Comparison of ENCODE assay signal across 23 cellular contexts in genomic region chr13:52832268-52832667, GRCh38. TPM values are rescaled to one million over a fixed set of nuclear protein-coding genes. Genes with fewer than 3 reads are reported as not detected.
DNase-seq lines count a peak whose midpoint lies in the region; ATAC-seq and TF ChIP-seq lines count a peak whose summit lies in the region.
"Had no signal": no experiment of that assay in that cellular context is flagged by ENCODE, and none has a peak within 500 bp of the region (broad histone marks: within the 10 kb centered on the region; RNA-seq: fewer than 3 reads in every experiment).

No MANE protein-coding gene starts in this region.

- no peak overlapping the region for H3K9ac ChIP-seq in neural progenitor cell
- H3K9ac ChIP-seq: BLaER1 had no signal

- H3F3A ChIP-seq in neural progenitor cell (ENCODE audit: low read depth): peaks cover 8% of the 10 kb centered on the region

- H3K4me3 ChIP-seq in neural progenitor cell: no peak overlapping the region
- H3K4me3 ChIP-seq in transverse colon: no peak overlapping the region
- H3K4me3 ChIP-seq: BLaER1, lower lobe of right lung, sigmoid colon, upper lobe of right lung had no signal

- H3K4me2 ChIP-seq in neural progenitor cell: no peak overlapping the region
- H3K4me2 ChIP-seq: BLaER1 had no signal

- H2AFZ ChIP-seq in neural progenitor cell (replicated peaks): peak overlapping the region; percentile 18

- 62 to 67% methylated on average over 1 to 4 of the region's 4 CpGs for WGBS in transverse colon (ENCODE audit: low coverage in 1 of 2), 2 donors

- no peak for TF ChIP-seq CTCF in neural progenitor cell (IDR thresholded peaks at IDR 0.05)
- no peak for TF ChIP-seq CTCF in transverse colon (IDR thresholded peaks at IDR 0.05)

- DNase-seq in NCI-H82 (lab: John Stamatoyannopoulos, UW) (peak; percentile 36), NCI-H82 treated with DMSO at 0.1 percent for 48 hours (lab: John Stamatoyannopoulos, UW; ENCODE audit: unreplicated experiment) (no peak), NCI-H187 treated with DMSO at 0.1 percent for 48 hours (lab: John Stamatoyannopoulos, UW) (peak; percentile 82), NCI-H510A (lab: John Stamatoyannopoulos, UW) (peak; percentile 77), neural progenitor cell (ENCODE audit: low spot score) (no peak), transverse colon (no peak)
- DNase-seq in NK-92 treated with Interleukin-12 subunit alpha and Interleukin-12 subunit beta, amount 100 ng/mL, for 24 hours (lab: John Stamatoyannopoulos, UW): no peak
- DNase-seq: aorta; kidney; lower lobe of right lung; sigmoid colon; stimulated activated CD4-positive, alpha-beta T cell treated with anti-CD3 and anti-CD28 coated beads, Interleukin-15, amount 100 ng/mL, for 24 hours; upper lobe of right lung; WERI-Rb-1 had no signal

- peak overlapping the region; percentile 61 for H3K27ac Mint-ChIP-seq in neural progenitor cell
- H3K27ac Mint-ChIP-seq: activated naive CD4-positive, alpha-beta T cell treated with anti-CD3 and anti-CD28 coated beads, Interleukin-2, amount 50 U/mL, for 24 hours; T-helper 2 cell treated with Interferon-gamma antibody and Interleukin-4, amounts not matched to agents 5 μg/mL and 100 μg/mL, for 36 hours had no signal

- H3K9me3 Mint-ChIP-seq in neural progenitor cell: no peaks in the 10 kb centered on the region
- H3K9me3 Mint-ChIP-seq: activated naive CD4-positive, alpha-beta T cell treated with anti-CD3 and anti-CD28 coated beads, Interleukin-2, amount 50 U/mL, for 24 hours; T-helper 2 cell treated with Interferon-gamma antibody and Interleukin-4, amounts not matched to agents 5 μg/mL and 100 μg/mL, for 36 hours had no signal

- intact Hi-C loops in transverse colon (cut with DNase I; ENCODE audit: low total_unique reads): no loop called here

- H3K4me3 Mint-ChIP-seq in neural progenitor cell: no peak overlapping the region
- H3K4me3 Mint-ChIP-seq: activated naive CD4-positive, alpha-beta T cell treated with anti-CD3 and anti-CD28 coated beads, Interleukin-2, amount 50 U/mL, for 24 hours; T-helper 2 cell treated with Interferon-gamma antibody and Interleukin-4, amounts not matched to agents 5 μg/mL and 100 μg/mL, for 36 hours had no signal

- TF ChIP-seq EP300 in transverse colon (IDR thresholded peaks at IDR 0.05; ENCODE audit: low read depth): no peak

- H3K79me2 ChIP-seq in neural progenitor cell (ENCODE audit: low read depth): no peaks in the 10 kb centered on the region

- no peak for ATAC-seq in HG03095 (IDR thresholded peaks at IDR 0.05; ENCODE audit: unreplicated experiment)
- ATAC-seq: HCT116, lower lobe of right lung, upper lobe of right lung had no signal

- in situ Hi-C loops in transverse colon (cut with MboI; ENCODE audit: low pct_ligation_motif_present in 1 of 4, low pct_unique_long_range_greater_than_20kb in 1 of 4, low sequenced_read_pairs in 3 of 4): no loop called here

- peaks cover 13% of the 10 kb centered on the region for H3K27me3 Mint-ChIP-seq in neural progenitor cell (ENCODE audit: insufficient read depth, low read depth)

- no peaks in the 10 kb centered on the region for H3K27me3 ChIP-seq in neural progenitor cell
- peaks cover 4% of the 10 kb centered on the region for H3K27me3 ChIP-seq in transverse colon
- H3K27me3 ChIP-seq: BLaER1, sigmoid colon, upper lobe of right lung had no signal

- H3K9me3 ChIP-seq in neural progenitor cell (ENCODE audit: low read depth) (no peaks in the 10 kb centered on the region), transverse colon (no peaks in the 10 kb centered on the region)
- H3K9me3 ChIP-seq: BLaER1, lower lobe of right lung, sigmoid colon, upper lobe of right lung had no signal

- H3K36me3 Mint-ChIP-seq in neural progenitor cell: no peaks in the 10 kb centered on the region
- H3K36me3 Mint-ChIP-seq: activated naive CD4-positive, alpha-beta T cell treated with anti-CD3 and anti-CD28 coated beads, Interleukin-2, amount 50 U/mL, for 24 hours had no signal

- H3K27ac ChIP-seq in neural progenitor cell (no peak overlapping the region), transverse colon (no peak overlapping the region)
- H3K27ac ChIP-seq: BLaER1, lower lobe of right lung, RWPE1, sigmoid colon, upper lobe of right lung, WERI-Rb-1 had no signal

- peaks cover 21% of the 10 kb centered on the region for H3K4me1 Mint-ChIP-seq in neural progenitor cell
- H3K4me1 Mint-ChIP-seq: activated naive CD4-positive, alpha-beta T cell treated with anti-CD3 and anti-CD28 coated beads, Interleukin-2, amount 50 U/mL, for 24 hours had no signal

- no peaks in the 10 kb centered on the region for H4K20me1 ChIP-seq in neural progenitor cell (ENCODE audit: low read depth)
- H4K20me1 ChIP-seq: BLaER1 had no signal

- H3K36me3 ChIP-seq in neural progenitor cell (no peaks in the 10 kb centered on the region), transverse colon (no peaks in the 10 kb centered on the region)
- H3K36me3 ChIP-seq: BLaER1, lower lobe of right lung, sigmoid colon, upper lobe of right lung, WERI-Rb-1 had no signal

- no peak for TF ChIP-seq POLR2A in transverse colon (IDR thresholded peaks at IDR 0.05)

- H3K4me1 ChIP-seq in neural progenitor cell (peaks cover 28% of the 10 kb centered on the region), transverse colon (no peaks in the 10 kb centered on the region)
- H3K4me1 ChIP-seq: lower lobe of right lung, sigmoid colon, upper lobe of right lung had no signal

RNA-seq across cellular contexts. Expression of gene PCDH8, which starts 16.2 kb away (rescaled TPM):
- total RNA-seq in neural progenitor cell (ENCODE audit: low replicate concordance) (0.52 and 1.1 TPM in 2 replicates), transverse colon (1 to 10 TPM in 2 of 4 donors, not detected in 2; 1.9 to 4.9 TPM)
- total RNA-seq: cardiac septum, kidney, lower lobe of right lung, mucosa of gallbladder, posterior vena cava, upper lobe of right lung had no signal

Comparison
In these comparisons a context has a peak if more than half of its experiments do, and no peak if none do; other contexts are left out.
1. DNase-seq: peak in NCI-H82 (single experiment), NCI-H187 treated with DMSO at 0.1 percent for 48 hours (single experiment) and NCI-H510A (single experiment); none in NCI-H82 treated with DMSO at 0.1 percent for 48 hours (single experiment), neural progenitor cell (single experiment), transverse colon (single experiment) and NK-92 treated with Interleukin-12 subunit alpha and Interleukin-12 subunit beta, amount 100 ng/mL, for 24 hours (single experiment).